In the genomic region with DNA sequence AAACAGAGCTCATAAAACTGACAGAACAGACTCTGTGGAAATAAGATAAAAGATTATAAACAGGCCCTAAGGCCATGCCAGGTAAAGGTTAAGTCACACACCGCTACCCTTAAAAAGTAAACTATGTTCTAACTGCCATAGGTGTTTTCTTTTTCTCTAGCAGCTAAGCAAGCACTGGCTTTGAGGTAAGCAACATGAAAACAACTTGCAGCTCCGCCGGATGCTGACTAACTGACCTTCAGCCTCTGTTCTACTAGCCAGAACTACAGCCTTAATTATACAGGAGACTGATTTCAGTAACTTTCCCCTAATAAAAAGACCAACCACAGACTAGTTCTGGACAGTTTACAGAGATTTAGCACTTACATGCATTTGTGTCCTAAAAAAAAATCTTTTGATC, we compare ENCODE assay signal across 23 cellular contexts.
"Had no signal": no experiment of that assay in that cellular context is flagged by ENCODE, and none has a peak within 500 bp of the region (broad histone marks: within the 10 kb centered on the region; RNA-seq: fewer than 3 reads in every experiment).

No MANE protein-coding gene starts in this region.

- H3K4me3 ChIP-seq: MG63, SJCRH30 had no signal

- DNase-seq: IMR-90; Karpas-422; KG1; MG63; NCI-H1092; NCI-H1105 treated with DMSO at 0.1 percent for 48 hours; NCI-H1417 treated with DMSO at 0.1 percent for 48 hours; NCI-H146; NCI-H1694 treated with DMSO at 0.1 percent for 48 hours; NCI-H1930; NCI-H2081; NCI-H2107; NCI-H2227 treated with DMSO at 0.1 percent for 48 hours; NCI-H524; NCI-H69; NCI-H774; NK-92 treated with Interleukin-12 subunit alpha and Interleukin-12 subunit beta, amount 100 ng/mL, for 24 hours; PC-3; SHP77 treated with DMSO at 0.1 percent for 48 hours; SJCRH30 had no signal

- ATAC-seq: HepG2, Panc1, PC-3, SK-N-SH treated with all-trans-retinoic acid at 6 μM for 48 hours had no signal
